Comparison of ENCODE assay signal across 15 cellular contexts in genomic region chr9:94101169-94101853, GRCh38.
"Had no signal": no experiment of that assay in that cellular context is flagged by ENCODE, and none has a peak within 500 bp of the region (broad histone marks: within the 10 kb centered on the region; RNA-seq: fewer than 3 reads in every experiment).

No MANE protein-coding gene starts in this region.

- ATAC-seq: heart right ventricle; naive thymus-derived CD8-positive, alpha-beta T cell; pancreas; right cardiac atrium had no signal

- H3K27ac Mint-ChIP-seq: progenitor cell of endocrine pancreas had no signal

- H3K9me3 ChIP-seq: heart right ventricle, pancreas had no signal

- H3K27me3 ChIP-seq: dorsolateral prefrontal cortex, heart right ventricle, pancreas had no signal

- H3K9me3 Mint-ChIP-seq: naive thymus-derived CD8-positive, alpha-beta T cell had no signal

- DNase-seq: cortex of kidney; dorsolateral prefrontal cortex; effector CD8-positive, alpha-beta T cell; heart right ventricle; hypothalamus; kidney glomerular epithelial cell; naive thymus-derived CD8-positive, alpha-beta T cell; occipital lobe; pancreas; right cardiac atrium; small intestine; stimulated activated CD4-positive, alpha-beta T cell treated with anti-CD3 and anti-CD28 coated beads, Interleukin-2, amount 100 ng/mL, for 48 hours; stimulated activated naive CD4-positive, alpha-beta T cell treated with Interleukin-2 at 50 U/mL for 16 hours; trophoblast cell had no signal

- H3K4me3 Mint-ChIP-seq: naive thymus-derived CD8-positive, alpha-beta T cell had no signal

- H3K4me1 ChIP-seq: heart right ventricle, pancreas had no signal

- H3K4me3 ChIP-seq: dorsolateral prefrontal cortex, heart right ventricle, pancreas had no signal

- H3K27me3 Mint-ChIP-seq: naive thymus-derived CD8-positive, alpha-beta T cell; progenitor cell of endocrine pancreas had no signal

- H3K27ac ChIP-seq: heart right ventricle, pancreas had no signal

- H3K36me3 ChIP-seq: pancreas had no signal
